1 cellular context compared by ENCODE assay signal in genomic region chr19:41206926-41207750, GRCh38.
A peak's percentile ranks its signal among the peaks of the same experiment; 100 is the strongest.
TF ChIP-seq lines count a peak whose summit lies in the region.

No MANE protein-coding gene starts in this region.

TF ChIP-seq in K562, 482 proteins besides CTCF, POLR2A, EP300 and RAD21 (continued from another document):
- TF ChIP-seq RNF219 (CRISPR knock-in tag; IDR thresholded peaks at IDR 0.05) (no peak), ZNF408 (CRISPR knock-in tag; IDR thresholded peaks at IDR 0.05; ENCODE audit: low read depth) (no peak), SMAD4 (CRISPR knock-in tag; conservative IDR thresholded peaks at IDR 0.05) (no peak), XRCC3 (IDR thresholded peaks at IDR 0.05) (no peak), SRSF9 (IDR thresholded peaks at IDR 0.05; ENCODE audit: borderline replicate concordance, low read depth, low read length) (no peak), PHF21A (IDR thresholded peaks at IDR 0.05; ENCODE audit: borderline replicate concordance, low read depth) (no peak), BDP1 (IDR thresholded peaks at IDR 0.05; ENCODE audit: insufficient read depth, insufficient read length) (no peak), RBM22 (IDR thresholded peaks at IDR 0.05; ENCODE audit: low read depth, low read length, poor library complexity, severe bottlenecking) (no peak)
- TF ChIP-seq, protein P1, sequence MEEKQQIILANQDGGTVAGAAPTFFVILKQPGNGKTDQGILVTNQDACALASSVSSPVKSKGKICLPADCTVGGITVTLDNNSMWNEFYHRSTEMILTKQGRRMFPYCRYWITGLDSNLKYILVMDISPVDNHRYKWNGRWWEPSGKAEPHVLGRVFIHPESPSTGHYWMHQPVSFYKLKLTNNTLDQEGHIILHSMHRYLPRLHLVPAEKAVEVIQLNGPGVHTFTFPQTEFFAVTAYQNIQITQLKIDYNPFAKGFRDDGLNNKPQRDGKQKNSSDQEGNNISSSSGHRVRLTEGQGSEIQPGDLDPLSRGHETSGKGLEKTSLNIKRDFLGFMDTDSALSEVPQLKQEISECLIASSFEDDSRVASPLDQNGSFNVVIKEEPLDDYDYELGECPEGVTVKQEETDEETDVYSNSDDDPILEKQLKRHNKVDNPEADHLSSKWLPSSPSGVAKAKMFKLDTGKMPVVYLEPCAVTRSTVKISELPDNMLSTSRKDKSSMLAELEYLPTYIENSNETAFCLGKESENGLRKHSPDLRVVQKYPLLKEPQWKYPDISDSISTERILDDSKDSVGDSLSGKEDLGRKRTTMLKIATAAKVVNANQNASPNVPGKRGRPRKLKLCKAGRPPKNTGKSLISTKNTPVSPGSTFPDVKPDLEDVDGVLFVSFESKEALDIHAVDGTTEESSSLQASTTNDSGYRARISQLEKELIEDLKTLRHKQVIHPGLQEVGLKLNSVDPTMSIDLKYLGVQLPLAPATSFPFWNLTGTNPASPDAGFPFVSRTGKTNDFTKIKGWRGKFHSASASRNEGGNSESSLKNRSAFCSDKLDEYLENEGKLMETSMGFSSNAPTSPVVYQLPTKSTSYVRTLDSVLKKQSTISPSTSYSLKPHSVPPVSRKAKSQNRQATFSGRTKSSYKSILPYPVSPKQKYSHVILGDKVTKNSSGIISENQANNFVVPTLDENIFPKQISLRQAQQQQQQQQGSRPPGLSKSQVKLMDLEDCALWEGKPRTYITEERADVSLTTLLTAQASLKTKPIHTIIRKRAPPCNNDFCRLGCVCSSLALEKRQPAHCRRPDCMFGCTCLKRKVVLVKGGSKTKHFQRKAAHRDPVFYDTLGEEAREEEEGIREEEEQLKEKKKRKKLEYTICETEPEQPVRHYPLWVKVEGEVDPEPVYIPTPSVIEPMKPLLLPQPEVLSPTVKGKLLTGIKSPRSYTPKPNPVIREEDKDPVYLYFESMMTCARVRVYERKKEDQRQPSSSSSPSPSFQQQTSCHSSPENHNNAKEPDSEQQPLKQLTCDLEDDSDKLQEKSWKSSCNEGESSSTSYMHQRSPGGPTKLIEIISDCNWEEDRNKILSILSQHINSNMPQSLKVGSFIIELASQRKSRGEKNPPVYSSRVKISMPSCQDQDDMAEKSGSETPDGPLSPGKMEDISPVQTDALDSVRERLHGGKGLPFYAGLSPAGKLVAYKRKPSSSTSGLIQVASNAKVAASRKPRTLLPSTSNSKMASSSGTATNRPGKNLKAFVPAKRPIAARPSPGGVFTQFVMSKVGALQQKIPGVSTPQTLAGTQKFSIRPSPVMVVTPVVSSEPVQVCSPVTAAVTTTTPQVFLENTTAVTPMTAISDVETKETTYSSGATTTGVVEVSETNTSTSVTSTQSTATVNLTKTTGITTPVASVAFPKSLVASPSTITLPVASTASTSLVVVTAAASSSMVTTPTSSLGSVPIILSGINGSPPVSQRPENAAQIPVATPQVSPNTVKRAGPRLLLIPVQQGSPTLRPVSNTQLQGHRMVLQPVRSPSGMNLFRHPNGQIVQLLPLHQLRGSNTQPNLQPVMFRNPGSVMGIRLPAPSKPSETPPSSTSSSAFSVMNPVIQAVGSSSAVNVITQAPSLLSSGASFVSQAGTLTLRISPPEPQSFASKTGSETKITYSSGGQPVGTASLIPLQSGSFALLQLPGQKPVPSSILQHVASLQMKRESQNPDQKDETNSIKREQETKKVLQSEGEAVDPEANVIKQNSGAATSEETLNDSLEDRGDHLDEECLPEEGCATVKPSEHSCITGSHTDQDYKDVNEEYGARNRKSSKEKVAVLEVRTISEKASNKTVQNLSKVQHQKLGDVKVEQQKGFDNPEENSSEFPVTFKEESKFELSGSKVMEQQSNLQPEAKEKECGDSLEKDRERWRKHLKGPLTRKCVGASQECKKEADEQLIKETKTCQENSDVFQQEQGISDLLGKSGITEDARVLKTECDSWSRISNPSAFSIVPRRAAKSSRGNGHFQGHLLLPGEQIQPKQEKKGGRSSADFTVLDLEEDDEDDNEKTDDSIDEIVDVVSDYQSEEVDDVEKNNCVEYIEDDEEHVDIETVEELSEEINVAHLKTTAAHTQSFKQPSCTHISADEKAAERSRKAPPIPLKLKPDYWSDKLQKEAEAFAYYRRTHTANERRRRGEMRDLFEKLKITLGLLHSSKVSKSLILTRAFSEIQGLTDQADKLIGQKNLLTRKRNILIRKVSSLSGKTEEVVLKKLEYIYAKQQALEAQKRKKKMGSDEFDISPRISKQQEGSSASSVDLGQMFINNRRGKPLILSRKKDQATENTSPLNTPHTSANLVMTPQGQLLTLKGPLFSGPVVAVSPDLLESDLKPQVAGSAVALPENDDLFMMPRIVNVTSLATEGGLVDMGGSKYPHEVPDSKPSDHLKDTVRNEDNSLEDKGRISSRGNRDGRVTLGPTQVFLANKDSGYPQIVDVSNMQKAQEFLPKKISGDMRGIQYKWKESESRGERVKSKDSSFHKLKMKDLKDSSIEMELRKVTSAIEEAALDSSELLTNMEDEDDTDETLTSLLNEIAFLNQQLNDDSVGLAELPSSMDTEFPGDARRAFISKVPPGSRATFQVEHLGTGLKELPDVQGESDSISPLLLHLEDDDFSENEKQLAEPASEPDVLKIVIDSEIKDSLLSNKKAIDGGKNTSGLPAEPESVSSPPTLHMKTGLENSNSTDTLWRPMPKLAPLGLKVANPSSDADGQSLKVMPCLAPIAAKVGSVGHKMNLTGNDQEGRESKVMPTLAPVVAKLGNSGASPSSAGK (IDR thresholded peaks at IDR 0.05): peak; percentile 45
